In genomic region chr7:65509368-65510186, GRCh38 we compare ENCODE assay signal across 8 cellular contexts.
A peak's percentile ranks its signal among the peaks of the same experiment; 100 is the strongest.
DNase-seq lines count a peak whose midpoint lies in the region; ATAC-seq and TF ChIP-seq lines count a peak whose summit lies in the region.

No MANE protein-coding gene starts in this region.

- H3K9me3 ChIP-seq in tibial artery, result peaks cover 0 to 2% (median 0%) of the 10 kb centered on the region in 3 donors

- H3K27me3 Mint-ChIP-seq in activated naive CD4-positive, alpha-beta T cell treated with anti-CD3 and anti-CD28 coated beads, Interleukin-2, amount 10 ng/mL, durations not matched to agents 7 days and 5 days, result peaks cover 21% of the 10 kb centered on the region
- H3K27me3 Mint-ChIP-seq in activated T-helper 17 cell treated with anti-CD3 and anti-CD28 coated beads, Interleukin-2, amount 50 U/mL, for 72 hours, result peaks cover 18% of the 10 kb centered on the region

- peaks cover 5% of the 10 kb centered on the region for H3K4me1 Mint-ChIP-seq in activated naive CD4-positive, alpha-beta T cell treated with anti-CD3 and anti-CD28 coated beads, Interleukin-2, amount 10 ng/mL, durations not matched to agents 7 days and 5 days
- no peaks in the 10 kb centered on the region for H3K4me1 Mint-ChIP-seq in activated T-helper 17 cell treated with anti-CD3 and anti-CD28 coated beads, Interleukin-2, amount 50 U/mL, for 72 hours

- intact Hi-C loops in tibial artery (cut with DNase I; ENCODE audit: low total_unique reads), result no loop called here

- H3K36me3 ChIP-seq in kidney epithelial cell (ENCODE audit: control insufficient read depth, insufficient read depth, low read length) (no peaks in the 10 kb centered on the region), tibial artery (no peaks in the 10 kb centered on the region)

- no peak overlapping the region for H3K27ac ChIP-seq in tibial artery

- H3K27me3 ChIP-seq in kidney epithelial cell (ENCODE audit: control insufficient read depth, insufficient read depth, low read length) (peaks cover 12% of the 10 kb centered on the region), tibial artery (peaks cover 0 to 18% of the 10 kb centered on the region in 2 donors)

- H3K4me1 ChIP-seq in tibial artery, result peaks cover 0 to 16% (median 6%) of the 10 kb centered on the region in 4 donors

- H3K36me3 Mint-ChIP-seq in activated naive CD4-positive, alpha-beta T cell treated with anti-CD3 and anti-CD28 coated beads, Interleukin-2, amount 10 ng/mL, durations not matched to agents 7 days and 5 days, result no peaks in the 10 kb centered on the region
- H3K36me3 Mint-ChIP-seq in activated T-helper 17 cell treated with anti-CD3 and anti-CD28 coated beads, Interleukin-2, amount 50 U/mL, for 72 hours (ENCODE audit: low read depth), result no peaks in the 10 kb centered on the region

- H3K4me3 ChIP-seq in kidney epithelial cell (ENCODE audit: low read depth, low read length) (peak overlapping the region; percentile 44), tibial artery (peak overlapping the region; percentile 51)

- no peak for ATAC-seq in activated T-helper 17 cell treated with anti-CD3 and anti-CD28 coated beads, Interleukin-2, amount 50 U/mL, for 72 hours (replicated peaks)
- no peak for ATAC-seq in activated CD4-positive, CD25-positive, alpha-beta regulatory T cell treated with anti-CD3 and anti-CD28 coated beads, Interleukin-2, amount 50 U/mL, for 24 hours
- ATAC-seq in HG03175 (IDR thresholded peaks at IDR 0.05; ENCODE audit: unreplicated experiment), result no peak

- TF ChIP-seq CTCF in kidney epithelial cell (IDR thresholded peaks at IDR 0.05; ENCODE audit: insufficient read depth, low read length, poor library complexity, severe bottlenecking), result no peak
- TF ChIP-seq CTCF in tibial artery (IDR thresholded peaks at IDR 0.05), result no peak

- CTCF ChIA-PET in activated naive CD4-positive, alpha-beta T cell treated with anti-CD3 and anti-CD28 coated beads, Interleukin-2, amount 10 ng/mL, durations not matched to agents 7 days and 5 days (lab: Charles Lee), result no interaction called here

- peak overlapping the region; percentile 44 for H3K4me3 Mint-ChIP-seq in activated naive CD4-positive, alpha-beta T cell treated with anti-CD3 and anti-CD28 coated beads, Interleukin-2, amount 10 ng/mL, durations not matched to agents 7 days and 5 days
- peak overlapping the region; percentile 30 for H3K4me3 Mint-ChIP-seq in activated T-helper 17 cell treated with anti-CD3 and anti-CD28 coated beads, Interleukin-2, amount 50 U/mL, for 72 hours

- H3K9me3 Mint-ChIP-seq in activated naive CD4-positive, alpha-beta T cell treated with anti-CD3 and anti-CD28 coated beads, Interleukin-2, amount 10 ng/mL, durations not matched to agents 7 days and 5 days, result no peaks in the 10 kb centered on the region
- H3K9me3 Mint-ChIP-seq in activated T-helper 17 cell treated with anti-CD3 and anti-CD28 coated beads, Interleukin-2, amount 50 U/mL, for 72 hours, result no peaks in the 10 kb centered on the region

- no peak for DNase-seq in activated naive CD4-positive, alpha-beta T cell treated with anti-CD3 and anti-CD28 coated beads, Interleukin-2, amount 10 ng/mL, durations not matched to agents 7 days and 5 days
- DNase-seq in activated naive CD4-positive, alpha-beta T cell treated with Interleukin-2 at 50 U/mL for 16 hours, result no peak
- DNase-seq in kidney epithelial cell (ENCODE audit: low read depth) (no peak), tibial artery (no peak), NCI-H187 (lab: John Stamatoyannopoulos, UW) (no peak)

- no peak overlapping the region for H3K27ac Mint-ChIP-seq in activated naive CD4-positive, alpha-beta T cell treated with anti-CD3 and anti-CD28 coated beads, Interleukin-2, amount 10 ng/mL, durations not matched to agents 7 days and 5 days
- no peak overlapping the region for H3K27ac Mint-ChIP-seq in activated T-helper 17 cell treated with anti-CD3 and anti-CD28 coated beads, Interleukin-2, amount 50 U/mL, for 72 hours
